Comparison of ENCODE assay signal across 11 cellular contexts in the genomic region with DNA sequence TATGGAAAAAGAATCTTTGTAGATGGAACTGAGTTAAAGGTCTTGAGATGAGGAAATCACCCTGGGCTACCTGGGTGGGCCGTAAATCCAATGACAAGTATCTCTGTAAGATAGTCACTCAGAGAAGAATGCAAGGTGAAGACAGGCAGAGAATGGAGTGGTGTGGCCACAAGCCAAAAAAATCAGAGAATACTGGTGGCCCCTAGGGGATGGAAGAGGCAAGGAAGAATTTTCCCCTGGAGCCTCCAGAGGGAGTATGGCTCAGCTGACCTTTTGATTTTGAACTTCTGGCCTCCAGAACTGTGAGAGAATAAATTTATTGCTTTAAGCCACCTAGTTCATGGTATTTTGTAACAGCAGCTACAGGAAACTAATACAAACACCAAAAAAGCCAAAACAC. TPM values are rescaled to one million over a fixed set of nuclear protein-coding genes. Genes with fewer than 3 reads are reported as not detected.
A peak's percentile ranks its signal among the peaks of the same experiment; 100 is the strongest.
DNase-seq lines count a peak whose midpoint lies in the region; ATAC-seq and TF ChIP-seq lines count a peak whose summit lies in the region.
"Had no signal": no experiment of that assay in that cellular context is flagged by ENCODE, and none has a peak within 500 bp of the region (broad histone marks: within the 10 kb centered on the region; RNA-seq: fewer than 3 reads in every experiment).

No MANE protein-coding gene starts in this region.

- H3K27me3 ChIP-seq in GM23338 (ENCODE audit: insufficient read depth) (no peaks in the 10 kb centered on the region), ascending aorta (no peaks in the 10 kb centered on the region)

- no peak overlapping the region for H3K4me2 ChIP-seq in GM23338

- H3K9me3 ChIP-seq in ascending aorta, result no peaks in the 10 kb centered on the region

- no peaks in the 10 kb centered on the region for H3K4me1 ChIP-seq in GM23338 (ENCODE audit: insufficient read depth)
- no peaks in the 10 kb centered on the region for H3K4me1 ChIP-seq in ascending aorta

- no peaks in the 10 kb centered on the region for H3K4me1 Mint-ChIP-seq in GM23338
- no peaks in the 10 kb centered on the region for H3K4me1 Mint-ChIP-seq in progenitor cell of endocrine pancreas (ENCODE audit: low read depth)
- H3K4me1 Mint-ChIP-seq in stimulated activated naive B cell treated with anti-CD40 and anti-IgM and Interleukin-4, amounts not matched to agents 10 μg/mL and 1 μg/mL and 100 μg/mL, for 72 hours, result no peaks in the 10 kb centered on the region
- H3K4me1 Mint-ChIP-seq: naive B cell had no signal

- peak; percentile 56 for TF ChIP-seq CTCF in GM23338 (conservative IDR thresholded peaks at IDR 0.05; ENCODE audit: low read depth in 2 of 2)
- TF ChIP-seq CTCF in fibroblast of mammary gland (conservative IDR thresholded peaks at IDR 0.05; ENCODE audit: control insufficient read depth, insufficient read depth, low read depth, low read length), result peak; percentile 56
- TF ChIP-seq CTCF in progenitor cell of endocrine pancreas (IDR thresholded peaks at IDR 0.05; ENCODE audit: unreplicated experiment), result peak; percentile 25
- TF ChIP-seq CTCF in ascending aorta (IDR thresholded peaks at IDR 0.05), result no peak

- no peaks in the 10 kb centered on the region for H4K20me1 ChIP-seq in GM23338 (replicated peaks; ENCODE audit: insufficient read depth)

- peaks cover 2% of the 10 kb centered on the region for H3K27me3 Mint-ChIP-seq in GM23338 (ENCODE audit: insufficient read depth, low read depth, poor library complexity)
- no peaks in the 10 kb centered on the region for H3K27me3 Mint-ChIP-seq in progenitor cell of endocrine pancreas
- no peaks in the 10 kb centered on the region for H3K27me3 Mint-ChIP-seq in stimulated activated naive B cell treated with anti-CD40 and anti-IgM and Interleukin-4, amounts not matched to agents 10 μg/mL and 1 μg/mL and 100 μg/mL, for 72 hours

- H3K27ac ChIP-seq in GM23338 (ENCODE audit: low read depth), result no peak overlapping the region
- H3K27ac ChIP-seq in ascending aorta, result no peak overlapping the region

- H3K4me3 Mint-ChIP-seq in GM23338, result no peak overlapping the region
- no peak overlapping the region for H3K4me3 Mint-ChIP-seq in progenitor cell of endocrine pancreas (ENCODE audit: low read depth)
- no peak overlapping the region for H3K4me3 Mint-ChIP-seq in stimulated activated naive B cell treated with anti-CD40 and anti-IgM and Interleukin-4, amounts not matched to agents 10 μg/mL and 1 μg/mL and 100 μg/mL, for 72 hours
- H3K4me3 Mint-ChIP-seq: naive B cell had no signal

- H3K4me3 ChIP-seq in GM23338, result no peak overlapping the region
- no peak overlapping the region for H3K4me3 ChIP-seq in fibroblast of mammary gland (ENCODE audit: control insufficient read depth, low read depth, low read length)
- H3K4me3 ChIP-seq in ascending aorta, result no peak overlapping the region

- H2AFZ ChIP-seq in GM23338, result no peak overlapping the region

- H3K36me3 ChIP-seq in GM23338 (ENCODE audit: insufficient read depth), result no peaks in the 10 kb centered on the region
- H3K36me3 ChIP-seq in ascending aorta, result no peaks in the 10 kb centered on the region

- ATAC-seq in GM23338, result peak; percentile 77
- ATAC-seq in stimulated activated naive B cell treated with anti-CD40 and anti-IgM and Interleukin-4, amounts not matched to agents 10 μg/mL and 1 μg/mL and 100 μg/mL, for 72 hours (replicated peaks), result no peak

- no peaks in the 10 kb centered on the region for H3K36me3 Mint-ChIP-seq in GM23338 (ENCODE audit: low read depth)
- H3K36me3 Mint-ChIP-seq in progenitor cell of endocrine pancreas (ENCODE audit: insufficient read depth), result no peaks in the 10 kb centered on the region
- H3K36me3 Mint-ChIP-seq in stimulated activated naive B cell treated with anti-CD40 and anti-IgM and Interleukin-4, amounts not matched to agents 10 μg/mL and 1 μg/mL and 100 μg/mL, for 72 hours, result no peaks in the 10 kb centered on the region
- H3K36me3 Mint-ChIP-seq: naive B cell had no signal

- H3K79me2 ChIP-seq in GM23338 (replicated peaks; ENCODE audit: insufficient read depth), result no peaks in the 10 kb centered on the region

- H3K27ac Mint-ChIP-seq in GM23338 (no peak overlapping the region), progenitor cell of endocrine pancreas (no peak overlapping the region)
- H3K27ac Mint-ChIP-seq in stimulated activated naive B cell treated with anti-CD40 and anti-IgM and Interleukin-4, amounts not matched to agents 10 μg/mL and 1 μg/mL and 100 μg/mL, for 72 hours, result no peak overlapping the region

- no peaks in the 10 kb centered on the region for H3F3A ChIP-seq in GM23338 (replicated peaks; ENCODE audit: low read depth)

- no peaks in the 10 kb centered on the region for H3K9me2 ChIP-seq in GM23338 (ENCODE audit: insufficient read depth)

- H3K9me3 Mint-ChIP-seq in GM23338 (no peaks in the 10 kb centered on the region), progenitor cell of endocrine pancreas (ENCODE audit: low read depth) (no peaks in the 10 kb centered on the region)
- H3K9me3 Mint-ChIP-seq in stimulated activated naive B cell treated with anti-CD40 and anti-IgM and Interleukin-4, amounts not matched to agents 10 μg/mL and 1 μg/mL and 100 μg/mL, for 72 hours, result peaks cover 0 to 2% of the 10 kb centered on the region in 2 donors

- DNase-seq in GM23338 (ENCODE audit: low spot score), result peak; percentile 64
- peak; percentile 49 for DNase-seq in RKO (ENCODE audit: low spot score)
- DNase-seq in fibroblast of mammary gland (ENCODE audit: low read depth), result peak; percentile 84
- no peak for DNase-seq in progenitor cell of endocrine pancreas (ENCODE audit: low spot score, unreplicated experiment)
- no peak for DNase-seq in stimulated activated naive B cell treated with anti-CD40 and anti-IgM and Interleukin-4, amounts not matched to agents 10 μg/mL and 1 μg/mL and 100 μg/mL, for 72 hours
- DNase-seq in ascending aorta (ENCODE audit: low spot score in 2 of 2), result no peak
- no peak for DNase-seq in GF-D8 (lab: John Stamatoyannopoulos, UW)
- DNase-seq: activated CD4-positive, alpha-beta T cell treated with anti-CD3 and anti-CD28 coated beads, Interleukin-2, amount 50 U/mL, for 4 hours; activated naive CD4-positive, alpha-beta T cell treated with Interleukin-2 at 50 U/mL for 16 hours; naive B cell had no signal

- intact Hi-C loops in ascending aorta (cut with DNase I), result no loop called here

TF ChIP-seq in GM23338, 12 proteins besides CTCF, POLR2A, EP300 and RAD21:
- TF ChIP-seq ZNF114 (CRISPR knock-in tag; IDR thresholded peaks at IDR 0.05), result no peak
- TF ChIP-seq, protein P1, sequence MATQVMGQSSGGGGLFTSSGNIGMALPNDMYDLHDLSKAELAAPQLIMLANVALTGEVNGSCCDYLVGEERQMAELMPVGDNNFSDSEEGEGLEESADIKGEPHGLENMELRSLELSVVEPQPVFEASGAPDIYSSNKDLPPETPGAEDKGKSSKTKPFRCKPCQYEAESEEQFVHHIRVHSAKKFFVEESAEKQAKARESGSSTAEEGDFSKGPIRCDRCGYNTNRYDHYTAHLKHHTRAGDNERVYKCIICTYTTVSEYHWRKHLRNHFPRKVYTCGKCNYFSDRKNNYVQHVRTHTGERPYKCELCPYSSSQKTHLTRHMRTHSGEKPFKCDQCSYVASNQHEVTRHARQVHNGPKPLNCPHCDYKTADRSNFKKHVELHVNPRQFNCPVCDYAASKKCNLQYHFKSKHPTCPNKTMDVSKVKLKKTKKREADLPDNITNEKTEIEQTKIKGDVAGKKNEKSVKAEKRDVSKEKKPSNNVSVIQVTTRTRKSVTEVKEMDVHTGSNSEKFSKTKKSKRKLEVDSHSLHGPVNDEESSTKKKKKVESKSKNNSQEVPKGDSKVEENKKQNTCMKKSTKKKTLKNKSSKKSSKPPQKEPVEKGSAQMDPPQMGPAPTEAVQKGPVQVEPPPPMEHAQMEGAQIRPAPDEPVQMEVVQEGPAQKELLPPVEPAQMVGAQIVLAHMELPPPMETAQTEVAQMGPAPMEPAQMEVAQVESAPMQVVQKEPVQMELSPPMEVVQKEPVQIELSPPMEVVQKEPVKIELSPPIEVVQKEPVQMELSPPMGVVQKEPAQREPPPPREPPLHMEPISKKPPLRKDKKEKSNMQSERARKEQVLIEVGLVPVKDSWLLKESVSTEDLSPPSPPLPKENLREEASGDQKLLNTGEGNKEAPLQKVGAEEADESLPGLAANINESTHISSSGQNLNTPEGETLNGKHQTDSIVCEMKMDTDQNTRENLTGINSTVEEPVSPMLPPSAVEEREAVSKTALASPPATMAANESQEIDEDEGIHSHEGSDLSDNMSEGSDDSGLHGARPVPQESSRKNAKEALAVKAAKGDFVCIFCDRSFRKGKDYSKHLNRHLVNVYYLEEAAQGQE (IDR thresholded peaks at IDR 0.05; ENCODE audit: unreplicated experiment), result no peak
- no peak for TF ChIP-seq JUNB (IDR thresholded peaks at IDR 0.05; ENCODE audit: unreplicated experiment)

RNA-seq across cellular contexts. Expression of gene CSNK1A1L, which starts 32.7 kb away (rescaled TPM):
- not detected in 2 replicates for total RNA-seq in GM23338 (2014; rRNA removed; shearing (Covaris generic))
- not detected in 2 replicates for polyA plus RNA-seq in GM23338 (2016; fragmentation: Nextera tagmentation; extraction: Ambion mirVana)
- total RNA-seq in progenitor cell of endocrine pancreas (not detected in 2 replicates), ascending aorta (not detected)
- total RNA-seq: Daoy had no signal

Comparison
In these comparisons a context has a peak if more than half of its experiments do, and no peak if none do; other contexts are left out.
1. DNase-seq: peak in GM23338 (single experiment), RKO (single experiment) and fibroblast of mammary gland (single experiment); none in progenitor cell of endocrine pancreas (single experiment), stimulated activated naive B cell treated with anti-CD40 and anti-IgM and Interleukin-4, amounts not matched to agents 10 μg/mL and 1 μg/mL and 100 μg/mL, for 72 hours (single experiment), ascending aorta (0 of 2) and GF-D8 (single experiment).
2. CTCF ChIP-seq: peak in GM23338 (2 of 2), fibroblast of mammary gland (single experiment) and progenitor cell of endocrine pancreas (single experiment); none in ascending aorta (0 of 3).